ENCODE assay signal across 10 cellular contexts in the genomic region with DNA sequence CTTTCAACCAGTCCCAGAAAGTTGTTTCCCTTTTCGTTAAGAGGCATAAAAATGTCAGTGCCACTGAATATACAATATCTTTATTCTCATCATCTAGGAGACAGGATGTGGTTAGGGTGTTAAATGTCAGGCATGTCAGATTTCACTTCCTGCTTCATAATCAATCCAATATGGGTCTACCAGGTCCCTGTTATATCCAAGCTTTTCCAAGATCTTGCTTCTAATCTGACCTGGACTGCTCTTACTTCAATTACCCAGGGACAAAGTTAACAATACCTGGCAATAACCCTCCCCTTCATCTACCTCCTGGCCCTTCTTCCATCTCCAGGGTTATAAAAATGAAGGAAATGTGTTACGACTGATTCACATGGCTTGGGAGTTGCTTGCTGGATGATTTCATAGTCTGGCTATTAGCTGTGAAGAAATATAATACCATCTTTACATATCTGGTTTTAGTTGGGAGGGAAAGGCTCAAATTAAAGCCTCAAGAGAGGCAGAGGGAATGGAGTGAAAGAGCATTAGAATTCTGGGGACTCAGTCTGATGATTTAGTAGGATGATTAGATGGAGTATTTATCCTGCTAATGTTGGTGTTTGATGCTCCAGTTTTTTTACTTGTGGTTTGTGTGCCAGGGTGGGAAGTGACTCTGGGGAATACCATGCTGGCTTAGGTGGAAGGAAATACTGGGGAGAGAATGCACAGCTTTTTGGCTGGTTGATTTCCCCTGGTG.
DNase-seq lines count a peak whose midpoint lies in the region; ATAC-seq and TF ChIP-seq lines count a peak whose summit lies in the region.
"Had no signal": no experiment of that assay in that cellular context is flagged by ENCODE, and none has a peak within 500 bp of the region (broad histone marks: within the 10 kb centered on the region; RNA-seq: fewer than 3 reads in every experiment).

No MANE protein-coding gene starts in this region.

- no peaks in the 10 kb centered on the region for H3K27me3 ChIP-seq in sigmoid colon

- ATAC-seq in HG03175 (IDR thresholded peaks at IDR 0.05; ENCODE audit: unreplicated experiment) (peak; percentile 58), mucosa of descending colon (peak; percentile 44), HG02973 (IDR thresholded peaks at IDR 0.05; ENCODE audit: unreplicated experiment) (no peak)

- H3K4me1 Mint-ChIP-seq in activated CD4-positive, alpha-beta memory T cell treated with anti-CD3 and anti-CD28 coated beads for 36 hours (ENCODE audit: low read depth): peaks cover 67% of the 10 kb centered on the region

- no peak for TF ChIP-seq POLR2A in sigmoid colon (IDR thresholded peaks at IDR 0.05)

- TF ChIP-seq CTCF in mucosa of descending colon (IDR thresholded peaks at IDR 0.05): no peak
- no peak for TF ChIP-seq CTCF in sigmoid colon (IDR thresholded peaks at IDR 0.05)

- H3K4me3 ChIP-seq in mucosa of descending colon (no peak overlapping the region), sigmoid colon (no peak overlapping the region)

- H3K36me3 ChIP-seq in mucosa of descending colon (ENCODE audit: low read depth) (no peaks in the 10 kb centered on the region), sigmoid colon (no peaks in the 10 kb centered on the region)

- H3K27ac ChIP-seq in sigmoid colon (no peak overlapping the region), caudate nucleus (ENCODE audit: low read depth, low read length) (no peak overlapping the region)

- H3K4me1 ChIP-seq in mucosa of descending colon (ENCODE audit: low read depth) (no peaks in the 10 kb centered on the region), sigmoid colon (no peaks in the 10 kb centered on the region)

- POLR2A ChIA-PET in activated CD4-positive, alpha-beta memory T cell treated with anti-CD3 and anti-CD28 coated beads for 36 hours (lab: Charles Lee): interaction anchor here (0.6 to 2.8 kb wide), 2 partner anchors 11 to 13 kb away, joined by 3 to 9 read pairs; no protein-coding TSS in a partner anchor

- H3K4me3 Mint-ChIP-seq in activated CD4-positive, alpha-beta memory T cell treated with anti-CD3 and anti-CD28 coated beads for 36 hours: peak overlapping the region; percentile 70

- CTCF ChIA-PET in activated CD4-positive, alpha-beta memory T cell treated with anti-CD3 and anti-CD28 coated beads for 36 hours (lab: Charles Lee): interaction anchor here (1.0 to 2.1 kb wide), 5 partner anchors 10 to 107 kb away, joined by 3 to 5 read pairs (median 4); no protein-coding TSS in a partner anchor

- DNase-seq in DMS53 treated with DMSO at 0.1 percent for 48 hours (lab: John Stamatoyannopoulos, UW; ENCODE audit: unreplicated experiment) (peak; percentile 29), mucosa of descending colon (no peak), sigmoid colon (no peak), NCI-H446 (lab: John Stamatoyannopoulos, UW) (no peak), caudate nucleus (lab: John Stamatoyannopoulos, UW) (no peak)
- DNase-seq in activated CD4-positive, alpha-beta memory T cell treated with anti-CD3 and anti-CD28 coated beads for 36 hours: no peak
- DNase-seq: activated effector memory CD4-positive, alpha-beta T cell treated with Interleukin-2 at 50 U/mL for 16 hours; stimulated activated CD4-positive, alpha-beta T cell treated with anti-CD3 and anti-CD28 coated beads, Interleukin-15, amount 100 ng/mL, for 24 hours had no signal

- H3K9me3 ChIP-seq in mucosa of descending colon (no peaks in the 10 kb centered on the region), sigmoid colon (no peaks in the 10 kb centered on the region)

- 14 to 31% methylated on average over 2 of the region's 2 CpGs for WGBS in sigmoid colon, 2 donors

- no peaks in the 10 kb centered on the region for H3K36me3 Mint-ChIP-seq in activated CD4-positive, alpha-beta memory T cell treated with anti-CD3 and anti-CD28 coated beads for 36 hours

- no peaks in the 10 kb centered on the region for H3K27me3 Mint-ChIP-seq in activated CD4-positive, alpha-beta memory T cell treated with anti-CD3 and anti-CD28 coated beads for 36 hours

- no peaks in the 10 kb centered on the region for H3K9me3 Mint-ChIP-seq in activated CD4-positive, alpha-beta memory T cell treated with anti-CD3 and anti-CD28 coated beads for 36 hours

- peak overlapping the region; percentile 94 for H3K27ac Mint-ChIP-seq in activated CD4-positive, alpha-beta memory T cell treated with anti-CD3 and anti-CD28 coated beads for 36 hours

- no peak for TF ChIP-seq EP300 in sigmoid colon (IDR thresholded peaks at IDR 0.05)

- intact Hi-C loops in activated CD4-positive, alpha-beta memory T cell treated with anti-CD3 and anti-CD28 coated beads for 36 hours (cut with micrococcal nuclease): loop anchor here (1.0 to 5.0 kb wide), 4 partner anchors 14 to 814 kb away; partner anchors contain the start of gene KCNJ1
- intact Hi-C loops in mucosa of descending colon (cut with DNase I, micrococcal nuclease): no loop called here
- intact Hi-C loops in sigmoid colon (cut with DNase I): no loop called here
